In the genomic region with DNA sequence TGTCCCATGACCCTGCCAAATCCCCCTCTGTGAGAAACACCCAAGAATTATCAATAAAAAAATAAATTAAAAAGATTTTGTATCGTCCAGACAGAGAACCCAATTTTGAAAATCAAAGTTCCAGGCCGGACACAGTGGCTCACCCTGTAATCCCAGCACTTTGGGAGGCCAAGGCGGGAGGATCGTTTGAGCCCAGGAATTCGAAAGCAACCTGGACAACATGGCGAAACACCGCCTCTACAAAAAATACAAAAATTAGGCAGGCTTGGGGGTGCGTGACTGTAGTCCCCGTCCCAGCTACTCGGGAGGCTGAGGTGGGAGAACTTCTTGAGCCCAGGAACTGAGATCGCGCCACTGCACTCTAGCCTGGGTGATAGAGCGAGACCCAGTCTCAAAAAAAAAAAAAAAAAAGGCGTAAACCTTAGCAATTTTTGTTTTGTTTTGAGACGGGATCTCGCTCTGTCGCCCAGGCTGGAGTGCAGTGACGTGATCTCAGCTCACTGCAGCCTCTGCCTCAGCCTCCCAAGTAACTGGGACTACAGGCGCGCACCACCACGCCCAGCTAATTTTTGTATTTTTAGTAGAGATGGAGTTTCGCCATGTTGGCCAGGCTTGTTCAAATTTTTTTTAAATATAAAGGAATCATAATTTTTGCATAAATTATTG, we compare ENCODE assay signal across 1 cellular context.
TF ChIP-seq lines count a peak whose summit lies in the region.

No MANE protein-coding gene starts in this region.

TF ChIP-seq in HEK293, 187 proteins besides CTCF, POLR2A, EP300 and RAD21:
- TF ChIP-seq ZBTB6 (tag by site-specific recombination; IDR thresholded peaks at IDR 0.05), result peak; percentile 25; the same call in 1 of the 2 replicates
- TF ChIP-seq, protein P1, sequence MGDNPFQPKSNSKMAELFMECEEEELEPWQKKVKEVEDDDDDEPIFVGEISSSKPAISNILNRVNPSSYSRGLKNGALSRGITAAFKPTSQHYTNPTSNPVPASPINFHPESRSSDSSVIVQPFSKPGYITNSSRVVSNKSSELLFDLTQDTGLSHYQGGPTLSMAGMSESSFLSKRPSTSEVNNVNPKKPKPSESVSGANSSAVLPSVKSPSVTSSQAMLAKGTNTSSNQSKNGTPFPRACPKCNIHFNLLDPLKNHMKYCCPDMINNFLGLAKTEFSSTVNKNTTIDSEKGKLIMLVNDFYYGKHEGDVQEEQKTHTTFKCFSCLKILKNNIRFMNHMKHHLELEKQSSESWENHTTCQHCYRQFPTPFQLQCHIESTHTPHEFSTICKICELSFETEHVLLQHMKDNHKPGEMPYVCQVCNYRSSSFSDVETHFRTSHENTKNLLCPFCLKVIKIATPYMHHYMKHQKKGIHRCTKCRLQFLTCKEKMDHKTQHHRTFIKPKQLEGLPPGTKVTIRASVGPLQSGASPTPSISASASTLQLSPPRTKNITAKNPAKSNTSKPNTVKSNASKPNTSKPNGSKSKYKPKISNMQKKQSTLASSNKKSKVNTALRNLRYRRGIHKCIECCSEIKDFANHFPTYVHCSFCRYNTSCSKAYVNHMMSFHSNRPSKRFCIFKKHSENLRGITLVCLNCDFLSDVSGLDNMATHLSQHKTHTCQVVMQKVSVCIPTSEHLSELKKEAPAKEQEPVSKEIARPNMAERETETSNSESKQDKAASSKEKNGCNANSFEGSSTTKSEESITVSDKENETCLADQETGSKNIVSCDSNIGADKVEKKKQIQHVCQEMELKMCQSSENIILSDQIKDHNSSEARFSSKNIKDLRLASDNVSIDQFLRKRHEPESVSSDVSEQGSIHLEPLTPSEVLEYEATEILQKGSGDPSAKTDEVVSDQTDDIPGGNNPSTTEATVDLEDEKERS (tag by site-specific recombination; IDR thresholded peaks at IDR 0.05), result peak; percentile 12; the same call in 1 of the 2 replicates
